Comparison of ENCODE assay signal across 18 cellular contexts in genomic region chr14:24150567-24150966, GRCh38.
"Had no signal": no experiment of that assay in that cellular context is flagged by ENCODE, and none has a peak within 500 bp of the region (broad histone marks: within the 10 kb centered on the region; RNA-seq: fewer than 3 reads in every experiment).

No MANE protein-coding gene starts in this region.

- H3K27ac ChIP-seq: breast epithelium, gastrocnemius medialis, heart right ventricle, lower lobe of right lung, neural progenitor cell, ovary, right lobe of liver, stomach, thoracic aorta, upper lobe of right lung had no signal

- DNase-seq: activated CD4-positive, CD25-positive, alpha-beta regulatory T cell treated with anti-CD3 and anti-CD28 coated beads, Interleukin-2, amount 50 U/mL, for 72 hours; activated CD8-positive, alpha-beta memory T cell treated with anti-CD3 and anti-CD28 coated beads for 24 hours; activated effector memory CD4-positive, alpha-beta T cell treated with Interleukin-2 at 50 U/mL for 16 hours; activated naive CD8-positive, alpha-beta T cell treated with anti-CD3 and anti-CD28 coated beads, Interleukin-2, amount 50 U/mL, for 24 hours; endodermal cell; erythroblast; gastrocnemius medialis; heart right ventricle; lower lobe of right lung; ovary; stomach; upper lobe of right lung had no signal

- ATAC-seq: activated naive CD8-positive, alpha-beta T cell treated with anti-CD3 and anti-CD28 coated beads, Interleukin-2, amount 50 U/mL, for 24 hours; gastrocnemius medialis; heart right ventricle; lower lobe of right lung; right lobe of liver; upper lobe of right lung had no signal

- H3K9me3 ChIP-seq: breast epithelium, gastrocnemius medialis, heart right ventricle, lower lobe of right lung, ovary, right lobe of liver, stomach, thoracic aorta, upper lobe of right lung had no signal

- H3K9ac ChIP-seq: neural progenitor cell had no signal

- H3K9me3 Mint-ChIP-seq: activated naive CD8-positive, alpha-beta T cell treated with anti-CD3 and anti-CD28 coated beads, Interleukin-2, amount 50 U/mL, for 24 hours; endodermal cell; mesothelial cell of epicardium; neural progenitor cell had no signal

- H3K27me3 Mint-ChIP-seq: activated naive CD8-positive, alpha-beta T cell treated with anti-CD3 and anti-CD28 coated beads, Interleukin-2, amount 50 U/mL, for 24 hours had no signal

- H3K4me3 Mint-ChIP-seq: activated naive CD8-positive, alpha-beta T cell treated with anti-CD3 and anti-CD28 coated beads, Interleukin-2, amount 50 U/mL, for 24 hours; endodermal cell; mesothelial cell of epicardium; neural progenitor cell had no signal

- H3K27ac Mint-ChIP-seq: activated naive CD8-positive, alpha-beta T cell treated with anti-CD3 and anti-CD28 coated beads, Interleukin-2, amount 50 U/mL, for 24 hours; endodermal cell; mesothelial cell of epicardium; neural progenitor cell had no signal

- H3K4me3 ChIP-seq: breast epithelium, gastrocnemius medialis, heart right ventricle, lower lobe of right lung, neural progenitor cell, ovary, right lobe of liver, smooth muscle cell, stomach, thoracic aorta, upper lobe of right lung had no signal

- H3K36me3 ChIP-seq: ovary had no signal

- H3K27me3 ChIP-seq: breast epithelium, gastrocnemius medialis, heart right ventricle, neural progenitor cell, ovary, right lobe of liver, stomach, upper lobe of right lung had no signal
